In the genomic region with DNA sequence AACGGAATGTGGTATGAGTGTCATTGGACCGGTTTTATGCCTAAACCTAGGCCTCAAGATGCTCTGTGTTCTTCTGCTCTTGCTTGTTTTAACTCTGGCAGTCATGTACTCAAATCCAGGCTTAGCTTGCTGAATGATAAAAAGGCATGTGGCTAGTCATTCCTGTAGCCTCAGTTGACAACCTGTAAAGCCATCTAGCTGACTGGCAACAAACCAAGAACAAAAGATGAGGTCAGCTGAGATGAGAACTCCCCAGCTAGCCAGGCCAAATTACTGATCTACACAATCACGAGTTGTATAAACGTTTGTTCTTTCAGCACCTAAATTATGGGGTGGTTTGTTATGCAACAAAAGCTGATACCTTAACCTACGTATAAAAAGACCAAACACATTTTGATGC, we compare ENCODE assay signal across 17 cellular contexts.
DNase-seq lines count a peak whose midpoint lies in the region; ATAC-seq and TF ChIP-seq lines count a peak whose summit lies in the region.
"Had no signal": no experiment of that assay in that cellular context is flagged by ENCODE, and none has a peak within 500 bp of the region (broad histone marks: within the 10 kb centered on the region; RNA-seq: fewer than 3 reads in every experiment).

No MANE protein-coding gene starts in this region.

- H3K36me3 ChIP-seq in right atrium auricular region: no peaks in the 10 kb centered on the region
- H3K36me3 ChIP-seq in heart right ventricle: no peaks in the 10 kb centered on the region
- no peaks in the 10 kb centered on the region for H3K36me3 ChIP-seq in GM23248 (ENCODE audit: low read depth)
- H3K36me3 ChIP-seq: SJSA1 had no signal

- in situ Hi-C loops in GM23248 (cut with MboI): no loop called here

- H3K9me3 ChIP-seq in right atrium auricular region (no peaks in the 10 kb centered on the region), heart right ventricle (peaks cover 0 to 2% (median 0%) of the 10 kb centered on the region in 11 donors), GM23248 (ENCODE audit: low read depth) (no peaks in the 10 kb centered on the region)
- H3K9me3 ChIP-seq: A549, SJSA1 had no signal

- ATAC-seq in Right ventricle myocardium superior (ENCODE audit: poor library complexity) (peak; percentile 91), heart right ventricle (peak in 7 of 8 donors; percentile 45 to 90 (median 82))
- ATAC-seq: A549 had no signal

- 44 to 45% methylated on average over 5 of the region's 5 CpGs for WGBS in heart right ventricle, 2 donors
- 28 to 34% methylated on average over 5 of the region's 5 CpGs for WGBS in GM23248 (ENCODE audit: low coverage in 1 of 2, low lambda C conversion rate in 2 of 2, missing lambda C conversion rate in 2 of 2), 2 experiments

- H3K4me2 ChIP-seq in GM23248 (ENCODE audit: unreplicated experiment): no peak overlapping the region
- H3K4me2 ChIP-seq: A549, KMS-11 had no signal

- DNase-seq in Right ventricle myocardium superior (no peak), right atrium auricular region (ENCODE audit: low spot score) (no peak), NCI-H748 (lab: John Stamatoyannopoulos, UW; ENCODE audit: unreplicated experiment) (peak; percentile 78), heart right ventricle (peak in 1 of 2 donors; percentile 13), GM23248 (no peak), dorsolateral prefrontal cortex (no peak)
- no peak for DNase-seq in stimulated activated CD4-positive, alpha-beta T cell treated with anti-CD3 and anti-CD28 coated beads, Interleukin-4, amount 100 ng/mL, for 24 hours
- DNase-seq: GOT3, HCEC 1CT, IMR-90, NCI-H1105 treated with DMSO at 0.1 percent for 48 hours, NCI-H1694 treated with DMSO at 0.1 percent for 48 hours, NCI-H2081 treated with DMSO at 0.1 percent for 48 hours, NCI-H510A treated with DMSO at 0.1 percent for 48 hours had no signal

- H3K4me3 ChIP-seq in right atrium auricular region (no peak overlapping the region), heart right ventricle (no peak overlapping the region), GM23248 (no peak overlapping the region), dorsolateral prefrontal cortex (no peak overlapping the region)
- H3K4me3 ChIP-seq: A549, SJSA1 had no signal

- H3K9me2 ChIP-seq in GM23248 (ENCODE audit: insufficient read depth): no peaks in the 10 kb centered on the region

- no peaks in the 10 kb centered on the region for H3K79me2 ChIP-seq in GM23248 (ENCODE audit: insufficient read depth)

- no peaks in the 10 kb centered on the region for H3K4me1 ChIP-seq in right atrium auricular region
- peaks cover 0 to 4% (median 0%) of the 10 kb centered on the region in 9 donors for H3K4me1 ChIP-seq in heart right ventricle
- no peaks in the 10 kb centered on the region for H3K4me1 ChIP-seq in GM23248 (ENCODE audit: insufficient read depth)
- H3K4me1 ChIP-seq: A549, SJSA1 had no signal

- intact Hi-C loops in Right ventricle myocardium superior (cut with DNase I): no loop called here
- intact Hi-C loops in heart right ventricle (cut with DNase I): no loop called here
- intact Hi-C loops in dorsolateral prefrontal cortex (cut with DNase I): no loop called here

- no peaks in the 10 kb centered on the region for H4K20me1 ChIP-seq in GM23248 (ENCODE audit: insufficient read depth)

- TF ChIP-seq CTCF in right atrium auricular region (IDR thresholded peaks at IDR 0.05): no peak
- no peak for TF ChIP-seq CTCF in heart right ventricle (IDR thresholded peaks at IDR 0.05)
- TF ChIP-seq CTCF in dorsolateral prefrontal cortex (IDR thresholded peaks at IDR 0.05 in 54 of 56, conservative IDR thresholded peaks at IDR 0.05 in 2 of 56; ENCODE audit: low read depth in 1 of 56, partially characterized antibody in 56 of 56): no peak

- no peak overlapping the region for H3K27ac ChIP-seq in right atrium auricular region
- H3K27ac ChIP-seq in heart right ventricle: peak overlapping the region in 2 of 10 donors; percentile 45 to 74
- H3K27ac ChIP-seq in GM23248: no peak overlapping the region
- no peak overlapping the region for H3K27ac ChIP-seq in dorsolateral prefrontal cortex
- H3K27ac ChIP-seq: A549, KMS-11, SJSA1 had no signal

- H3K9ac ChIP-seq in GM23248: no peak overlapping the region
- H3K9ac ChIP-seq: KMS-11 had no signal

- no peaks in the 10 kb centered on the region for H3F3A ChIP-seq in GM23248 (ENCODE audit: insufficient read depth)

- H3K27me3 ChIP-seq in right atrium auricular region (no peaks in the 10 kb centered on the region), heart right ventricle (no peaks in the 10 kb centered on the region), GM23248 (replicated peaks; ENCODE audit: insufficient read depth) (no peaks in the 10 kb centered on the region), dorsolateral prefrontal cortex (peaks cover 0 to 6% (median 0%) of the 10 kb centered on the region in 45 donors)
- H3K27me3 ChIP-seq: SJSA1 had no signal

- H2AFZ ChIP-seq in GM23248: no peak overlapping the region
